1 cellular context compared by ENCODE assay signal in genomic region chr13:46052314-46053161, GRCh38.
A peak's percentile ranks its signal among the peaks of the same experiment; 100 is the strongest.
TF ChIP-seq lines count a peak whose summit lies in the region.

Gene ZC3H13 (minus strand): TSS chr13:46052746. CDS start chr13:46045507, 7,239 bp downstream.

TF ChIP-seq in K562, 482 proteins besides CTCF, POLR2A, EP300 and RAD21 (continued from another document and continues in another):
- TF ChIP-seq GATAD2A (IDR thresholded peaks at IDR 0.05) (0 out of 2 replicates have a peak, but pooled peaks have one; percentile 21), CGGBP1 (CRISPR knock-in tag; IDR thresholded peaks at IDR 0.05) (no peak), POLR2AphosphoS2 (IDR thresholded peaks at IDR 0.05; ENCODE audit: low read length) (no peak), ZNF239 (CRISPR knock-in tag; IDR thresholded peaks at IDR 0.05) (no peak), KLF1 (tag; IDR thresholded peaks at IDR 0.05) (peak; percentile 41; the same call in 1 of the 2 replicates), RBFOX2 (IDR thresholded peaks at IDR 0.05; ENCODE audit: low read depth, low read length) (peak; percentile 90), ZNF280A (IDR thresholded peaks at IDR 0.05; ENCODE audit: low read depth, partially characterized antibody) (no peak), EGR1 (conservative IDR thresholded peaks at IDR 0.05) (peak; percentile 50; the same call in 1 of the 2 replicates), NR2C2 (CRISPR knock-in tag; IDR thresholded peaks at IDR 0.05) (no peak), NR2C2 (tag; IDR thresholded peaks at IDR 0.05) (peak; percentile 75; the same call in 1 of the 2 replicates), SMARCA5 (IDR thresholded peaks at IDR 0.05) (no peak), CBX3 (IDR thresholded peaks at IDR 0.05; ENCODE audit: borderline replicate concordance in 1 of 2, low read length in 2 of 2) (no peak; a peak in 1 of 3 replicates), LARP7 (IDR thresholded peaks at IDR 0.05) (no peak), RCOR1 (IDR thresholded peaks at IDR 0.05; ENCODE audit: borderline replicate concordance in 1 of 2, low read depth in 2 of 2, low read length in 2 of 2) (peak in 1 of 2 experiments; percentile 43; a peak in 1 of 4 replicates), AFF1 (IDR thresholded peaks at IDR 0.05; ENCODE audit: low read depth in 1 of 2, partially characterized antibody in 2 of 2) (no peak), ZNF583 (CRISPR knock-in tag; IDR thresholded peaks at IDR 0.05) (no peak), ZNF232 (CRISPR knock-in tag; IDR thresholded peaks at IDR 0.05) (no peak), MGA (IDR thresholded peaks at IDR 0.05) (peak; percentile 26; the same call in 1 of the 2 replicates), YBX1 (IDR thresholded peaks at IDR 0.05) (no peak), ETV5 (CRISPR knock-in tag; IDR thresholded peaks at IDR 0.05; ENCODE audit: low read depth) (peak; percentile 43; the same call in 1 of the 2 replicates), MAZ (CRISPR knock-in tag; conservative IDR thresholded peaks at IDR 0.05 in 1 of 2, IDR thresholded peaks at IDR 0.05 in 1 of 2) (no peak), TBL1XR1 (IDR thresholded peaks at IDR 0.05; ENCODE audit: low read length in 2 of 2) (peak in 1 of 2 experiments; percentile 64; a peak in 2 of 4 replicates), HNRNPL (IDR thresholded peaks at IDR 0.05; ENCODE audit: low read depth, low read length) (no peak), NR4A1 (CRISPR knock-in tag; IDR thresholded peaks at IDR 0.05) (no peak), NR4A1 (tag; IDR thresholded peaks at IDR 0.05) (no peak), ZNF445 (CRISPR knock-in tag; IDR thresholded peaks at IDR 0.05; ENCODE audit: low read depth) (no peak), ZFX (CRISPR knock-in tag; IDR thresholded peaks at IDR 0.05) (peak; percentile 77), ZNF175 (CRISPR knock-in tag; IDR thresholded peaks at IDR 0.05; ENCODE audit: low read depth) (no peak), HMBOX1 (IDR thresholded peaks at IDR 0.05) (no peak), BCOR (IDR thresholded peaks at IDR 0.05) (peak; percentile 66), FOXK2 (conservative IDR thresholded peaks at IDR 0.05 in 1 of 2, IDR thresholded peaks at IDR 0.05 in 1 of 2; ENCODE audit: low read depth in 2 of 2) (peak; percentile 86 to 89), CREBBP (IDR thresholded peaks at IDR 0.05; ENCODE audit: low read depth, low read length) (no peak), NFE2 (IDR thresholded peaks at IDR 0.05; ENCODE audit: low read depth) (no peak), KLF6 (CRISPR knock-in tag; IDR thresholded peaks at IDR 0.05; ENCODE audit: borderline replicate concordance) (no peak), HEY1 (CRISPR knock-in tag; IDR thresholded peaks at IDR 0.05; ENCODE audit: borderline replicate concordance) (no peak), XRCC3 (IDR thresholded peaks at IDR 0.05) (no peak), FOSL1 (tag; conservative IDR thresholded peaks at IDR 0.05) (peak; percentile 34), ATF7 (IDR thresholded peaks at IDR 0.05) (peak; percentile 49), CHD1 (IDR thresholded peaks at IDR 0.05; ENCODE audit: low read length) (no peak), HDAC3 (IDR thresholded peaks at IDR 0.05; ENCODE audit: borderline replicate concordance, partially characterized antibody) (no peak), PYGO2 (tag; IDR thresholded peaks at IDR 0.05) (no peak), HNRNPH1 (optimal IDR thresholded peaks at IDR 0.05; ENCODE audit: low read depth, low read length) (no peak), KAT2B (IDR thresholded peaks at IDR 0.05; ENCODE audit: low read depth, low read length) (no peak), TEAD2 (tag; IDR thresholded peaks at IDR 0.05) (no peak), ZNF778 (CRISPR knock-in tag; IDR thresholded peaks at IDR 0.05) (no peak), JUNB (CRISPR knock-in tag; conservative IDR thresholded peaks at IDR 0.05) (no peak), SREBF1 (IDR thresholded peaks at IDR 0.05; ENCODE audit: borderline replicate concordance, low read depth, low read length) (no peak), MBD2 (IDR thresholded peaks at IDR 0.05; ENCODE audit: borderline replicate concordance, low read depth) (no peak), NR0B1 (IDR thresholded peaks at IDR 0.05; ENCODE audit: partially characterized antibody) (no peak), RBM15 (IDR thresholded peaks at IDR 0.05; ENCODE audit: insufficient read depth, low read length) (no peak)
